8 cellular contexts compared by ENCODE assay signal in genomic region chr1:71046891-71047634, GRCh38. TPM values are rescaled to one million over a fixed set of nuclear protein-coding genes. Genes with fewer than 3 reads are reported as not detected.
DNase-seq lines count a peak whose midpoint lies in the region; ATAC-seq and TF ChIP-seq lines count a peak whose summit lies in the region.

No MANE protein-coding gene starts in this region.

- 1 to 4% (median 2%) methylated on average over 73 of the region's 73 CpGs for WGBS in psoas muscle, 3 donors

- TF ChIP-seq CTCF in left ventricle myocardium inferior (IDR thresholded peaks at IDR 0.05; ENCODE audit: borderline replicate concordance) (no peak), psoas muscle (IDR thresholded peaks at IDR 0.05) (no peak)

- H3K27me3 ChIP-seq in left ventricle myocardium inferior (ENCODE audit: low read depth) (peaks cover 46% of the 10 kb centered on the region), psoas muscle (ENCODE audit: insufficient read depth in 3 of 3, low read length in 2 of 3) (peaks cover 0 to 47% (median 11%) of the 10 kb centered on the region in 3 donors)

- H3K9me3 ChIP-seq in left ventricle myocardium inferior (replicated peaks) = no peaks in the 10 kb centered on the region
- H3K9me3 ChIP-seq in psoas muscle = no peaks in the 10 kb centered on the region

- intact Hi-C loops in left ventricle myocardium inferior (cut with micrococcal nuclease) (loop anchor here (5.0 kb wide), 1 partner anchor 520 kb away; no protein-coding TSS in a partner anchor), psoas muscle (cut with DNase I) (loop anchor here in 1 of 2 donors (5.0 kb wide), 1 partner anchor 520 kb away; no protein-coding TSS in a partner anchor)

- H3K36me3 ChIP-seq in left ventricle myocardium inferior (no peaks in the 10 kb centered on the region), psoas muscle (ENCODE audit: insufficient read depth in 1 of 2, low read depth in 1 of 2) (no peaks in the 10 kb centered on the region)

- DNase-seq in activated T-helper 9 cell treated with anti-CD3 and anti-CD28 coated beads, Interleukin-2, amount 50 U/mL, for 16 hours (ENCODE audit: low read depth) = peak; percentile 8
- no peak for DNase-seq in left ventricle myocardium inferior
- peak; percentile 21 to 54 for DNase-seq in psoas muscle
- DNase-seq in NCI-H1436 treated with DMSO at 0.1 percent for 48 hours (lab: John Stamatoyannopoulos, UW) = no peak
- no peak for DNase-seq in LoVo (ENCODE audit: low spot score)

- H3K4me3 ChIP-seq in GM08714 (ENCODE audit: low read length) (peak overlapping the region; percentile 11; the same call in 1 of the 2 replicates), left ventricle myocardium inferior (peak overlapping the region; percentile 70), psoas muscle (peak overlapping the region; percentile 65)

- peak; percentile 16 for ATAC-seq in HG02840 (IDR thresholded peaks at IDR 0.05; ENCODE audit: low FRiP score, unreplicated experiment)
- peak; percentile 7 to 45 (median 24) for ATAC-seq in psoas muscle
- no peak for ATAC-seq in HG02973 (IDR thresholded peaks at IDR 0.05; ENCODE audit: unreplicated experiment)

- H3K27ac ChIP-seq in left ventricle myocardium inferior (replicated peaks) = no peak overlapping the region
- no peak overlapping the region for H3K27ac ChIP-seq in psoas muscle

- peaks cover 20% of the 10 kb centered on the region for H3K4me1 ChIP-seq in left ventricle myocardium inferior
- peaks cover 7% of the 10 kb centered on the region for H3K4me1 ChIP-seq in psoas muscle

RNA-seq across cellular contexts. Expression of gene PTGER3, which starts 0.6 kb away (rescaled TPM):
- total RNA-seq in left ventricle myocardium inferior (2.6 TPM), psoas muscle (under 1 TPM; 0.28 to 0.79 (median 0.48) TPM)
- polyA plus RNA-seq in psoas muscle = under 1 TPM; 0.24 to 0.68 (median 0.30) TPM

RNA-seq across cellular contexts. Expression of gene ZRANB2, which starts 33.8 kb away (rescaled TPM):
- total RNA-seq in left ventricle myocardium inferior (58.5 TPM), psoas muscle (10 to 100 TPM; 30.6 to 56.7 (median 44.3) TPM)
- polyA plus RNA-seq in psoas muscle = 10 to 100 TPM; 28.2 to 64.5 (median 30.0) TPM

Comparison
In these comparisons a context has a peak if more than half of its experiments do, and no peak if none do; other contexts are left out.
1. H3K4me3 ChIP-seq: peak in every context shown above with its lines; median percentile 70 in left ventricle myocardium inferior; 65 in psoas muscle; 11 in GM08714.
2. DNase-seq: peak in activated T-helper 9 cell treated with anti-CD3 and anti-CD28 coated beads, Interleukin-2, amount 50 U/mL, for 16 hours (single experiment) and psoas muscle (2 of 2); none in left ventricle myocardium inferior (single experiment), NCI-H1436 treated with DMSO at 0.1 percent for 48 hours (single experiment) and LoVo (single experiment).